ENCODE assay signal across 23 cellular contexts in genomic region chr1:226287587-226287986, GRCh38.
"Had no signal": no experiment of that assay in that cellular context is flagged by ENCODE, and none has a peak within 500 bp of the region (broad histone marks: within the 10 kb centered on the region; RNA-seq: fewer than 3 reads in every experiment).

No MANE protein-coding gene starts in this region.

- FAIRE-seq: endothelial cell of umbilical vein, urothelium cell line had no signal

- H3K27me3 ChIP-seq: foreskin keratinocyte, heart left ventricle, neutrophil had no signal

- H3K27ac ChIP-seq: foreskin keratinocyte, heart left ventricle, neutrophil, skin epidermis, thoracic aorta had no signal

- H3K4me1 ChIP-seq: foreskin keratinocyte, heart left ventricle had no signal

- H3K4me3 ChIP-seq: heart left ventricle, skin epidermis, thoracic aorta had no signal

- DNase-seq: activated CD4-positive, alpha-beta T cell treated with anti-CD3 and anti-CD28 coated beads for 36 hours; activated CD4-positive, alpha-beta T cell treated with anti-CD3 and anti-CD28 coated beads, Interleukin-2, amount 50 U/mL, for 4 hours; activated CD4-positive, CD25-positive, alpha-beta regulatory T cell; activated CD8-positive, alpha-beta memory T cell treated with anti-CD3 and anti-CD28 coated beads for 24 hours; activated effector memory CD4-positive, alpha-beta T cell treated with anti-CD3 and anti-CD28 coated beads, Interleukin-2, amount 50 U/mL, for 16 hours; activated naive CD4-positive, alpha-beta T cell treated with anti-CD3 and anti-CD28 coated beads, Interleukin-2, amount 50 U/mL, for 16 hours; activated T-cell treated with anti-CD3 and anti-CD28 coated beads, Interleukin-2, amount 50 U/mL, for 1 hour; amygdala; caudate nucleus; foreskin keratinocyte; heart left ventricle; hypothalamus; naive B cell; nephron progenitor cell; stimulated activated CD4-positive, alpha-beta T cell treated with anti-CD3 and anti-CD28 coated beads, Interleukin-4, amount 100 ng/mL, for 24 hours; trophoblast cell had no signal

- H3K36me3 ChIP-seq: thoracic aorta had no signal

- ATAC-seq: activated CD4-positive, alpha-beta T cell treated with anti-CD3 and anti-CD28 coated beads for 36 hours; foreskin keratinocyte; heart left ventricle; sciatic nerve; stimulated activated effector memory CD8-positive, alpha-beta T cell treated with anti-CD3 and anti-CD28 coated beads, Interleukin-12 subunit alpha, Interleukin-12 subunit beta, amount 100 ng/mL, for 72 hours had no signal

- H3K9me3 ChIP-seq: neutrophil, thoracic aorta had no signal
